Comparison of ENCODE assay signal across 8 cellular contexts in genomic region chr2:45649855-45650806, GRCh38. TPM values are rescaled to one million over a fixed set of nuclear protein-coding genes. Genes with fewer than 3 reads are reported as not detected.
A peak's percentile ranks its signal among the peaks of the same experiment; 100 is the strongest.
DNase-seq lines count a peak whose midpoint lies in the region; ATAC-seq, FAIRE-seq and TF ChIP-seq lines count a peak whose summit lies in the region.

No MANE protein-coding gene starts in this region.

- H3K27me3 ChIP-seq in DND-41 (ENCODE audit: insufficient read depth, low read length, poor library complexity) = no peaks in the 10 kb centered on the region

- POLR2A ChIA-PET in WTC11 (lab: Charles Lee) = interaction anchor here (1.0 to 1.1 kb wide), 2 partner anchors 11 to 344 kb away, joined by 4 read pairs; no protein-coding TSS in a partner anchor

- H3K27me3 Mint-ChIP-seq in WTC11 (ENCODE audit: low read depth) = peaks cover 79% of the 10 kb centered on the region

- ATAC-seq in DND-41 (ENCODE audit: insufficient read depth, low read depth) (peak; percentile 38), GM21619 (IDR thresholded peaks at IDR 0.05; ENCODE audit: unreplicated experiment) (peak; percentile 32), WTC11 (peak; percentile 8)

- H3K4me1 Mint-ChIP-seq in WTC11 = peaks cover 16% of the 10 kb centered on the region

- H3K9me3 ChIP-seq in DND-41 (ENCODE audit: insufficient read depth, low read length, severe bottlenecking) (no peaks in the 10 kb centered on the region), KOPT-K1 (ENCODE audit: insufficient read depth, low read length, poor library complexity, severe bottlenecking) (no peaks in the 10 kb centered on the region), kidney (ENCODE audit: control insufficient read depth in 1 of 2, low read length in 2 of 2) (no peaks in the 10 kb centered on the region)

- H3K36me3 Mint-ChIP-seq in WTC11 = no peaks in the 10 kb centered on the region

- peak overlapping the region; percentile 80 for H3K4me3 Mint-ChIP-seq in WTC11

- H3K79me2 ChIP-seq in DND-41 (ENCODE audit: insufficient read depth, low read length) = peaks cover 30% of the 10 kb centered on the region

- H3K9ac ChIP-seq in DND-41 (ENCODE audit: low read depth, low read length) = peak overlapping the region; percentile 77
- peak overlapping the region; percentile 85 to 89 for H3K9ac ChIP-seq in kidney (ENCODE audit: low read length in 2 of 2)

- H3K4me1 ChIP-seq in DND-41 (ENCODE audit: insufficient read depth, low read length) (peaks cover 45% of the 10 kb centered on the region), kidney (ENCODE audit: control insufficient read depth in 1 of 2, insufficient read depth in 1 of 2, low read depth in 1 of 2, low read length in 2 of 2) (peaks cover 18 to 32% of the 10 kb centered on the region in 2 donors)

- no peaks in the 10 kb centered on the region for H3K9me3 Mint-ChIP-seq in WTC11

- peak overlapping the region; percentile 85 for H2AFZ ChIP-seq in DND-41 (ENCODE audit: low read depth, low read length)

- DNase-seq in DND-41 (peak; percentile 60), WTC11 (ENCODE audit: low spot score) (peak; percentile 46), kidney (peak; percentile 93), NCI-H446 treated with DMSO at 0.1 percent for 48 hours (lab: John Stamatoyannopoulos, UW) (no peak)
- peak; percentile 23 for DNase-seq in central memory CD4-positive, alpha-beta T cell
- DNase-seq in stimulated activated CD4-positive, alpha-beta T cell treated with anti-CD3 and anti-CD28 coated beads, Interleukin-15, amount 100 ng/mL, for 1 hour (ENCODE audit: low read depth in 1 of 2, low spot score in 1 of 2) = peak; percentile 15 to 49

- CTCF ChIA-PET in WTC11 (lab: Charles Lee) = interaction anchor here (0.7 to 2.0 kb wide), 21 partner anchors 11 to 331 kb away, joined by 3 to 11 read pairs (median 3); partner anchors contain the start of gene SRBD1

- H3K36me3 ChIP-seq in DND-41 (ENCODE audit: insufficient read depth, low read length) = no peaks in the 10 kb centered on the region; the same call in 1 of the 2 replicates
- H3K36me3 ChIP-seq in KOPT-K1 (ENCODE audit: insufficient read depth, low read length) = no peaks in the 10 kb centered on the region
- H3K36me3 ChIP-seq in kidney (ENCODE audit: control insufficient read depth in 1 of 2, insufficient read depth in 2 of 2, low read length in 2 of 2) = no peaks in the 10 kb centered on the region

- H4K20me1 ChIP-seq in DND-41 (ENCODE audit: insufficient read depth, low read length) = peaks cover 17% of the 10 kb centered on the region; the same call in 1 of the 2 replicates

- TF ChIP-seq CTCF in DND-41 (IDR thresholded peaks at IDR 0.05; ENCODE audit: borderline replicate concordance, extremely low read depth, low read length, poor library complexity, severe bottlenecking) = no peak
- no peak for TF ChIP-seq CTCF in WTC11 (IDR thresholded peaks at IDR 0.05)
- TF ChIP-seq CTCF in kidney (IDR thresholded peaks at IDR 0.05; ENCODE audit: borderline replicate concordance, extremely low read depth, insufficient read depth) = no peak

- H3K27ac ChIP-seq in DND-41 (ENCODE audit: low read length) (peak overlapping the region; percentile 56), KOPT-K1 (ENCODE audit: low read depth, low read length, poor library complexity, severe bottlenecking) (peak overlapping the region; percentile 75), kidney (ENCODE audit: low read depth in 2 of 2, low read length in 2 of 2) (peak overlapping the region; percentile 97 to 99)

- intact Hi-C loops in kidney (cut with DNase I) = loop anchor here (10.0 kb wide), 1 partner anchor 125 kb away; no protein-coding TSS in a partner anchor

- no peak for FAIRE-seq in kidney (lab: Jason Lieb, UNC)

- H3K4me3 ChIP-seq in DND-41 (ENCODE audit: low read depth in 1 of 2, low read length in 2 of 2) (peak overlapping the region; percentile 71 to 88), kidney (ENCODE audit: low read length in 2 of 2) (peak overlapping the region; percentile 86 to 95)

- peak overlapping the region; percentile 88 for H3K4me2 ChIP-seq in DND-41 (ENCODE audit: insufficient read depth, low read length)

- H3K27ac Mint-ChIP-seq in WTC11 = no peak overlapping the region

TF ChIP-seq in WTC11, 78 proteins besides CTCF, POLR2A, EP300 and RAD21 (continues in another document):
- TF ChIP-seq ZNF232 (CRISPR knock-in tag; IDR thresholded peaks at IDR 0.05) = no peak
- TF ChIP-seq MLX (CRISPR knock-in tag; IDR thresholded peaks at IDR 0.05) = no peak
- TF ChIP-seq ZNF423 (CRISPR knock-in tag; IDR thresholded peaks at IDR 0.05) = peak; percentile 82
- TF ChIP-seq SP1 (CRISPR knock-in tag; conservative IDR thresholded peaks at IDR 0.05) = 0 out of 2 replicates have a peak, but pooled peaks have one; percentile 8
- no peak for TF ChIP-seq NFE2L1 (CRISPR knock-in tag; IDR thresholded peaks at IDR 0.05)
- no peak for TF ChIP-seq MAX (CRISPR knock-in tag; IDR thresholded peaks at IDR 0.05)
- TF ChIP-seq ETV6 (CRISPR knock-in tag; IDR thresholded peaks at IDR 0.05) = no peak
- TF ChIP-seq ZNF263 (CRISPR knock-in tag; IDR thresholded peaks at IDR 0.05; ENCODE audit: low read depth) = no peak
- TF ChIP-seq ZNF425 (CRISPR knock-in tag; conservative IDR thresholded peaks at IDR 0.05) = no peak
- TF ChIP-seq IRF2 (CRISPR knock-in tag; IDR thresholded peaks at IDR 0.05; ENCODE audit: borderline replicate concordance, low read depth) = no peak
- TF ChIP-seq SMAD4 (CRISPR knock-in tag; IDR thresholded peaks at IDR 0.05) = no peak
- TF ChIP-seq GABPB1 (CRISPR knock-in tag; IDR thresholded peaks at IDR 0.05) = peak; percentile 15; the same call in 1 of the 2 replicates
- no peak for TF ChIP-seq GTF2I (CRISPR knock-in tag; conservative IDR thresholded peaks at IDR 0.05)
- TF ChIP-seq FOXJ3 (CRISPR knock-in tag; IDR thresholded peaks at IDR 0.05; ENCODE audit: borderline replicate concordance) = no peak
- TF ChIP-seq E2F1 (CRISPR knock-in tag; IDR thresholded peaks at IDR 0.05) = no peak
- no peak for TF ChIP-seq ZBTB21 (CRISPR knock-in tag; IDR thresholded peaks at IDR 0.05; ENCODE audit: borderline replicate concordance)
- no peak for TF ChIP-seq IRF1 (CRISPR knock-in tag; IDR thresholded peaks at IDR 0.05)

RNA-seq across cellular contexts. Expression of gene PRKCE, which starts 1.3 kb away (rescaled TPM):
- total RNA-seq in WTC11 (2021) = 3.1 to 5.8 TPM (median 3.8 TPM) in 3 replicates
- total RNA-seq in kidney = 27.3 TPM
- polyA plus RNA-seq in kidney (ENCODE audit: insufficient read depth, low read depth, low replicate concordance) = 11.1 TPM

RNA-seq across cellular contexts. Expression of gene SRBD1, which starts 39.1 kb away (rescaled TPM):
- 19.1 to 23.4 TPM (median 22.8 TPM) in 3 replicates for total RNA-seq in WTC11 (2021)
- total RNA-seq in kidney = 19.5 TPM
- polyA plus RNA-seq in kidney (ENCODE audit: insufficient read depth, low read depth, low replicate concordance) = 5.4 TPM
